In the genomic region with DNA sequence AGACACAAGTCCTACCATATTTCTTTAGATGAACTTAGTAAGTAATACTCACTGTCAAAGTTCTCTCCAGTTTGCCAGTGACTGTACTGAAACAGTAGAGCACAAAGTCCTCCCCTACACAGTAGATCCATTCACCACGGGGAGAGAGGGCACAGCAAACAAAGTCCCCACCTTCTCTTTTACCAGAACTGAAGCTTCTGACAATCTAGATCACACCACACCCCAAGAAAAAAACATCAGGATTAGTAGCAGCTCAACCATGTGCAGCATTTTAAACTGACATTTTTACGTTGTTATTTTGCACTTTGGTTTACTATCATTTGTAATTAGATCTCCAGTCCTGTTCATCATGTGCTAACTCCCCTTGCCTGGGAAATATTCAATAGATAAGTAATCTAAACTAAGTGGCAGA, we compare ENCODE assay signal across 1 cellular context.
TF ChIP-seq lines count a peak whose summit lies in the region.

No MANE protein-coding gene starts in this region.

TF ChIP-seq in HepG2, 621 proteins besides CTCF, POLR2A, EP300 and RAD21 (continued from another document and continues in another):
- TF ChIP-seq, protein P1, sequence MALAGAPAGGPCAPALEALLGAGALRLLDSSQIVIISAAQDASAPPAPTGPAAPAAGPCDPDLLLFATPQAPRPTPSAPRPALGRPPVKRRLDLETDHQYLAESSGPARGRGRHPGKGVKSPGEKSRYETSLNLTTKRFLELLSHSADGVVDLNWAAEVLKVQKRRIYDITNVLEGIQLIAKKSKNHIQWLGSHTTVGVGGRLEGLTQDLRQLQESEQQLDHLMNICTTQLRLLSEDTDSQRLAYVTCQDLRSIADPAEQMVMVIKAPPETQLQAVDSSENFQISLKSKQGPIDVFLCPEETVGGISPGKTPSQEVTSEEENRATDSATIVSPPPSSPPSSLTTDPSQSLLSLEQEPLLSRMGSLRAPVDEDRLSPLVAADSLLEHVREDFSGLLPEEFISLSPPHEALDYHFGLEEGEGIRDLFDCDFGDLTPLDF (CRISPR knock-in tag; IDR thresholded peaks at IDR 0.05), result no peak
- TF ChIP-seq REPIN1 (CRISPR knock-in tag; IDR thresholded peaks at IDR 0.05; ENCODE audit: borderline replicate concordance, low read depth), result 0 out of 2 replicates have a peak, but pooled peaks have one; percentile 22
- no peak for TF ChIP-seq NR2F1 (CRISPR knock-in tag; IDR thresholded peaks at IDR 0.05)
- TF ChIP-seq NFIB (CRISPR knock-in tag; IDR thresholded peaks at IDR 0.05; ENCODE audit: borderline replicate concordance), result no peak
- TF ChIP-seq HMG20B (CRISPR knock-in tag; conservative IDR thresholded peaks at IDR 0.05), result no peak
- no peak for TF ChIP-seq ZNF570 (CRISPR knock-in tag; IDR thresholded peaks at IDR 0.05; ENCODE audit: borderline replicate concordance)
- TF ChIP-seq, protein P2, sequence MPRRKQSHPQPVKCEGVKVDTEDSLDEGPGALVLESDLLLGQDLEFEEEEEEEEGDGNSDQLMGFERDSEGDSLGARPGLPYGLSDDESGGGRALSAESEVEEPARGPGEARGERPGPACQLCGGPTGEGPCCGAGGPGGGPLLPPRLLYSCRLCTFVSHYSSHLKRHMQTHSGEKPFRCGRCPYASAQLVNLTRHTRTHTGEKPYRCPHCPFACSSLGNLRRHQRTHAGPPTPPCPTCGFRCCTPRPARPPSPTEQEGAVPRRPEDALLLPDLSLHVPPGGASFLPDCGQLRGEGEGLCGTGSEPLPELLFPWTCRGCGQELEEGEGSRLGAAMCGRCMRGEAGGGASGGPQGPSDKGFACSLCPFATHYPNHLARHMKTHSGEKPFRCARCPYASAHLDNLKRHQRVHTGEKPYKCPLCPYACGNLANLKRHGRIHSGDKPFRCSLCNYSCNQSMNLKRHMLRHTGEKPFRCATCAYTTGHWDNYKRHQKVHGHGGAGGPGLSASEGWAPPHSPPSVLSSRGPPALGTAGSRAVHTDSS (CRISPR knock-in tag; conservative IDR thresholded peaks at IDR 0.05), result no peak
- TF ChIP-seq, protein P3, sequence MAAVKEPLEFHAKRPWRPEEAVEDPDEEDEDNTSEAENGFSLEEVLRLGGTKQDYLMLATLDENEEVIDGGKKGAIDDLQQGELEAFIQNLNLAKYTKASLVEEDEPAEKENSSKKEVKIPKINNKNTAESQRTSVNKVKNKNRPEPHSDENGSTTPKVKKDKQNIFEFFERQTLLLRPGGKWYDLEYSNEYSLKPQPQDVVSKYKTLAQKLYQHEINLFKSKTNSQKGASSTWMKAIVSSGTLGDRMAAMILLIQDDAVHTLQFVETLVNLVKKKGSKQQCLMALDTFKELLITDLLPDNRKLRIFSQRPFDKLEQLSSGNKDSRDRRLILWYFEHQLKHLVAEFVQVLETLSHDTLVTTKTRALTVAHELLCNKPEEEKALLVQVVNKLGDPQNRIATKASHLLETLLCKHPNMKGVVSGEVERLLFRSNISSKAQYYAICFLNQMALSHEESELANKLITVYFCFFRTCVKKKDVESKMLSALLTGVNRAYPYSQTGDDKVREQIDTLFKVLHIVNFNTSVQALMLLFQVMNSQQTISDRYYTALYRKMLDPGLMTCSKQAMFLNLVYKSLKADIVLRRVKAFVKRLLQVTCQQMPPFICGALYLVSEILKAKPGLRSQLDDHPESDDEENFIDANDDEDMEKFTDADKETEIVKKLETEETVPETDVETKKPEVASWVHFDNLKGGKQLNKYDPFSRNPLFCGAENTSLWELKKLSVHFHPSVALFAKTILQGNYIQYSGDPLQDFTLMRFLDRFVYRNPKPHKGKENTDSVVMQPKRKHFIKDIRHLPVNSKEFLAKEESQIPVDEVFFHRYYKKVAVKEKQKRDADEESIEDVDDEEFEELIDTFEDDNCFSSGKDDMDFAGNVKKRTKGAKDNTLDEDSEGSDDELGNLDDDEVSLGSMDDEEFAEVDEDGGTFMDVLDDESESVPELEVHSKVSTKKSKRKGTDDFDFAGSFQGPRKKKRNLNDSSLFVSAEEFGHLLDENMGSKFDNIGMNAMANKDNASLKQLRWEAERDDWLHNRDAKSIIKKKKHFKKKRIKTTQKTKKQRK (IDR thresholded peaks at IDR 0.05; ENCODE audit: low read length), result no peak
- TF ChIP-seq NAIF1 (CRISPR knock-in tag; IDR thresholded peaks at IDR 0.05; ENCODE audit: borderline replicate concordance), result 0 out of 2 replicates have a peak, but pooled peaks have one; percentile 63
- no peak for TF ChIP-seq RBM39 (IDR thresholded peaks at IDR 0.05; ENCODE audit: low read depth, low read length, poor library complexity, severe bottlenecking)
- TF ChIP-seq MEIS2 (CRISPR knock-in tag; IDR thresholded peaks at IDR 0.05), result no peak
- TF ChIP-seq, protein P4, sequence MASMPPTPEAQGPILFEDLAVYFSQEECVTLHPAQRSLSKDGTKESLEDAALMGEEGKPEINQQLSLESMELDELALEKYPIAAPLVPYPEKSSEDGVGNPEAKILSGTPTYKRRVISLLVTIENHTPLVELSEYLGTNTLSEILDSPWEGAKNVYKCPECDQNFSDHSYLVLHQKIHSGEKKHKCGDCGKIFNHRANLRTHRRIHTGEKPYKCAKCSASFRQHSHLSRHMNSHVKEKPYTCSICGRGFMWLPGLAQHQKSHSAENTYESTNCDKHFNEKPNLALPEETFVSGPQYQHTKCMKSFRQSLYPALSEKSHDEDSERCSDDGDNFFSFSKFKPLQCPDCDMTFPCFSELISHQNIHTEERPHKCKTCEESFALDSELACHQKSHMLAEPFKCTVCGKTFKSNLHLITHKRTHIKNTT (CRISPR knock-in tag; IDR thresholded peaks at IDR 0.05), result no peak
- TF ChIP-seq ZNF607 (CRISPR knock-in tag; IDR thresholded peaks at IDR 0.05; ENCODE audit: borderline replicate concordance), result no peak
- TF ChIP-seq, protein P5, sequence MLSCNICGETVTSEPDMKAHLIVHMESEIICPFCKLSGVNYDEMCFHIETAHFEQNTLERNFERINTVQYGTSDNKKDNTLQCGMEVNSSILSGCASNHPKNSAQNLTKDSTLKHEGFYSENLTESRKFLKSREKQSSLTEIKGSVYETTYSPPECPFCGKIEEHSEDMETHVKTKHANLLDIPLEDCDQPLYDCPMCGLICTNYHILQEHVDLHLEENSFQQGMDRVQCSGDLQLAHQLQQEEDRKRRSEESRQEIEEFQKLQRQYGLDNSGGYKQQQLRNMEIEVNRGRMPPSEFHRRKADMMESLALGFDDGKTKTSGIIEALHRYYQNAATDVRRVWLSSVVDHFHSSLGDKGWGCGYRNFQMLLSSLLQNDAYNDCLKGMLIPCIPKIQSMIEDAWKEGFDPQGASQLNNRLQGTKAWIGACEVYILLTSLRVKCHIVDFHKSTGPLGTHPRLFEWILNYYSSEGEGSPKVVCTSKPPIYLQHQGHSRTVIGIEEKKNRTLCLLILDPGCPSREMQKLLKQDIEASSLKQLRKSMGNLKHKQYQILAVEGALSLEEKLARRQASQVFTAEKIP (CRISPR knock-in tag; IDR thresholded peaks at IDR 0.05; ENCODE audit: borderline replicate concordance), result no peak
- TF ChIP-seq NFKB2 (CRISPR knock-in tag; IDR thresholded peaks at IDR 0.05; ENCODE audit: borderline replicate concordance), result no peak
- TF ChIP-seq MED13 (CRISPR knock-in tag; IDR thresholded peaks at IDR 0.05), result no peak
- no peak for TF ChIP-seq TGIF2 (CRISPR knock-in tag; IDR thresholded peaks at IDR 0.05)
- peak; percentile 26; the same call in 1 of the 2 replicates for TF ChIP-seq SALL1 (CRISPR knock-in tag; IDR thresholded peaks at IDR 0.05)
- TF ChIP-seq, protein P6, sequence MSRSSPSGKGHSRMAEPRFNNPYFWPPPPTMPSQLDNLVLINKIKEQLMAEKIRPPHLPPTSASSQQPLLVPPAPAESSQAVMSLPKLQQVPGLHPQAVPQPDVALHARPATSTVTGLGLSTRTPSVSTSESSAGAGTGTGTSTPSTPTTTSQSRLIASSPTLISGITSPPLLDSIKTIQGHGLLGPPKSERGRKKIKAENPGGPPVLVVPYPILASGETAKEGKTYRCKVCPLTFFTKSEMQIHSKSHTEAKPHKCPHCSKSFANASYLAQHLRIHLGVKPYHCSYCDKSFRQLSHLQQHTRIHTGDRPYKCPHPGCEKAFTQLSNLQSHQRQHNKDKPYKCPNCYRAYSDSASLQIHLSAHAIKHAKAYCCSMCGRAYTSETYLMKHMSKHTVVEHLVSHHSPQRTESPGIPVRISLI (CRISPR knock-in tag; IDR thresholded peaks at IDR 0.05; ENCODE audit: borderline replicate concordance), result peak; percentile 84; the same call in 1 of the 2 replicates
- no peak for TF ChIP-seq CC2D1A (CRISPR knock-in tag; IDR thresholded peaks at IDR 0.05)
- 0 out of 2 replicates have a peak, but pooled peaks have one; percentile 30 for TF ChIP-seq GFI1 (CRISPR knock-in tag; IDR thresholded peaks at IDR 0.05; ENCODE audit: borderline replicate concordance)
- TF ChIP-seq ZNF782 (CRISPR knock-in tag; IDR thresholded peaks at IDR 0.05; ENCODE audit: borderline replicate concordance), result no peak
- no peak for TF ChIP-seq YEATS2 (CRISPR knock-in tag; IDR thresholded peaks at IDR 0.05; ENCODE audit: borderline replicate concordance)
- TF ChIP-seq SKI (IDR thresholded peaks at IDR 0.05; ENCODE audit: partially characterized antibody), result no peak
- TF ChIP-seq CREB1 (IDR thresholded peaks at IDR 0.05), result no peak
- peak; percentile 56; the same call in 1 of the 2 replicates for TF ChIP-seq CREB1 (CRISPR knock-in tag; IDR thresholded peaks at IDR 0.05)
- TF ChIP-seq, protein P7, sequence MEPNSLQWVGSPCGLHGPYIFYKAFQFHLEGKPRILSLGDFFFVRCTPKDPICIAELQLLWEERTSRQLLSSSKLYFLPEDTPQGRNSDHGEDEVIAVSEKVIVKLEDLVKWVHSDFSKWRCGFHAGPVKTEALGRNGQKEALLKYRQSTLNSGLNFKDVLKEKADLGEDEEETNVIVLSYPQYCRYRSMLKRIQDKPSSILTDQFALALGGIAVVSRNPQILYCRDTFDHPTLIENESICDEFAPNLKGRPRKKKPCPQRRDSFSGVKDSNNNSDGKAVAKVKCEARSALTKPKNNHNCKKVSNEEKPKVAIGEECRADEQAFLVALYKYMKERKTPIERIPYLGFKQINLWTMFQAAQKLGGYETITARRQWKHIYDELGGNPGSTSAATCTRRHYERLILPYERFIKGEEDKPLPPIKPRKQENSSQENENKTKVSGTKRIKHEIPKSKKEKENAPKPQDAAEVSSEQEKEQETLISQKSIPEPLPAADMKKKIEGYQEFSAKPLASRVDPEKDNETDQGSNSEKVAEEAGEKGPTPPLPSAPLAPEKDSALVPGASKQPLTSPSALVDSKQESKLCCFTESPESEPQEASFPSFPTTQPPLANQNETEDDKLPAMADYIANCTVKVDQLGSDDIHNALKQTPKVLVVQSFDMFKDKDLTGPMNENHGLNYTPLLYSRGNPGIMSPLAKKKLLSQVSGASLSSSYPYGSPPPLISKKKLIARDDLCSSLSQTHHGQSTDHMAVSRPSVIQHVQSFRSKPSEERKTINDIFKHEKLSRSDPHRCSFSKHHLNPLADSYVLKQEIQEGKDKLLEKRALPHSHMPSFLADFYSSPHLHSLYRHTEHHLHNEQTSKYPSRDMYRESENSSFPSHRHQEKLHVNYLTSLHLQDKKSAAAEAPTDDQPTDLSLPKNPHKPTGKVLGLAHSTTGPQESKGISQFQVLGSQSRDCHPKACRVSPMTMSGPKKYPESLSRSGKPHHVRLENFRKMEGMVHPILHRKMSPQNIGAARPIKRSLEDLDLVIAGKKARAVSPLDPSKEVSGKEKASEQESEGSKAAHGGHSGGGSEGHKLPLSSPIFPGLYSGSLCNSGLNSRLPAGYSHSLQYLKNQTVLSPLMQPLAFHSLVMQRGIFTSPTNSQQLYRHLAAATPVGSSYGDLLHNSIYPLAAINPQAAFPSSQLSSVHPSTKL (CRISPR knock-in tag; IDR thresholded peaks at IDR 0.05), result peak; percentile 75
- TF ChIP-seq HES4 (CRISPR knock-in tag; IDR thresholded peaks at IDR 0.05; ENCODE audit: borderline replicate concordance), result no peak
- TF ChIP-seq ZNF264 (CRISPR knock-in tag; IDR thresholded peaks at IDR 0.05), result no peak; the same call in 1 of the 2 replicates
- no peak for TF ChIP-seq MEF2D (CRISPR knock-in tag; IDR thresholded peaks at IDR 0.05)
- TF ChIP-seq CHD2 (IDR thresholded peaks at IDR 0.05; ENCODE audit: low read depth, low read length), result no peak
- no peak for TF ChIP-seq HHEX (CRISPR knock-in tag; IDR thresholded peaks at IDR 0.05)
- no peak for TF ChIP-seq ZBTB8A (CRISPR knock-in tag; IDR thresholded peaks at IDR 0.05; ENCODE audit: borderline replicate concordance, low read depth)
- no peak for TF ChIP-seq MAF1 (CRISPR knock-in tag; IDR thresholded peaks at IDR 0.05; ENCODE audit: borderline replicate concordance)
- no peak for TF ChIP-seq MLLT10 (CRISPR knock-in tag; IDR thresholded peaks at IDR 0.05)
- TF ChIP-seq, protein P8, sequence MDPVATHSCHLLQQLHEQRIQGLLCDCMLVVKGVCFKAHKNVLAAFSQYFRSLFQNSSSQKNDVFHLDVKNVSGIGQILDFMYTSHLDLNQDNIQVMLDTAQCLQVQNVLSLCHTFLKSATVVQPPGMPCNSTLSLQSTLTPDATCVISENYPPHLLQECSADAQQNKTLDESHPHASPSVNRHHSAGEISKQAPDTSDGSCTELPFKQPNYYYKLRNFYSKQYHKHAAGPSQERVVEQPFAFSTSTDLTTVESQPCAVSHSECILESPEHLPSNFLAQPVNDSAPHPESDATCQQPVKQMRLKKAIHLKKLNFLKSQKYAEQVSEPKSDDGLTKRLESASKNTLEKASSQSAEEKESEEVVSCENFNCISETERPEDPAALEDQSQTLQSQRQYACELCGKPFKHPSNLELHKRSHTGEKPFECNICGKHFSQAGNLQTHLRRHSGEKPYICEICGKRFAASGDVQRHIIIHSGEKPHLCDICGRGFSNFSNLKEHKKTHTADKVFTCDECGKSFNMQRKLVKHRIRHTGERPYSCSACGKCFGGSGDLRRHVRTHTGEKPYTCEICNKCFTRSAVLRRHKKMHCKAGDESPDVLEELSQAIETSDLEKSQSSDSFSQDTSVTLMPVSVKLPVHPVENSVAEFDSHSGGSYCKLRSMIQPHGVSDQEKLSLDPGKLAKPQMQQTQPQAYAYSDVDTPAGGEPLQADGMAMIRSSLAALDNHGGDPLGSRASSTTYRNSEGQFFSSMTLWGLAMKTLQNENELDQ (CRISPR knock-in tag; IDR thresholded peaks at IDR 0.05; ENCODE audit: borderline replicate concordance), result no peak
- no peak for TF ChIP-seq ZNF562 (CRISPR knock-in tag; IDR thresholded peaks at IDR 0.05; ENCODE audit: borderline replicate concordance)
- peak; percentile 72 for TF ChIP-seq SOX5 (CRISPR knock-in tag; IDR thresholded peaks at IDR 0.05; ENCODE audit: borderline replicate concordance)
- no peak for TF ChIP-seq CBFB (CRISPR knock-in tag; IDR thresholded peaks at IDR 0.05)
- no peak for TF ChIP-seq SRSF9 (IDR thresholded peaks at IDR 0.05; ENCODE audit: borderline replicate concordance, insufficient read depth, low read depth, low read length, poor library complexity, severe bottlenecking)
- TF ChIP-seq ZNF652 (CRISPR knock-in tag; IDR thresholded peaks at IDR 0.05; ENCODE audit: borderline replicate concordance, low read depth), result no peak
- TF ChIP-seq, protein P9, sequence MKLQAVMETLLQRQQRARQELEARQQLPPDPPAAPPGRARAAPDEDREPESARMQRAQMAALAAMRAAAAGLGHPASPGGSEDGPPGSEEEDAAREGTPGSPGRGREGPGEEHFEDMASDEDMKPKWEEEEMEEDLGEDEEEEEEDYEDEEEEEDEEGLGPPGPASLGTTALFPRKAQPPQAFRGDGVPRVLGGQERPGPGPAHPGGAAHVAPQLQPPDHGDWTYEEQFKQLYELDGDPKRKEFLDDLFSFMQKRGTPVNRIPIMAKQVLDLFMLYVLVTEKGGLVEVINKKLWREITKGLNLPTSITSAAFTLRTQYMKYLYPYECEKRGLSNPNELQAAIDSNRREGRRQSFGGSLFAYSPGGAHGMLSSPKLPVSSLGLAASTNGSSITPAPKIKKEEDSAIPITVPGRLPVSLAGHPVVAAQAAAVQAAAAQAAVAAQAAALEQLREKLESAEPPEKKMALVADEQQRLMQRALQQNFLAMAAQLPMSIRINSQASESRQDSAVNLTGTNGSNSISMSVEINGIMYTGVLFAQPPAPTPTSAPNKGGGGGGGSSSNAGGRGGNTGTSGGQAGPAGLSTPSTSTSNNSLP (IDR thresholded peaks at IDR 0.05; ENCODE audit: low read depth, low read length), result 0 out of 2 replicates have a peak, but pooled peaks have one; percentile 21
- no peak for TF ChIP-seq CBX1 (IDR thresholded peaks at IDR 0.05; ENCODE audit: low read depth)
- TF ChIP-seq ZKSCAN5 (CRISPR knock-in tag; IDR thresholded peaks at IDR 0.05), result no peak
- TF ChIP-seq RFXANK (CRISPR knock-in tag; IDR thresholded peaks at IDR 0.05), result no peak
